In genomic region chr6:131182991-131183425, GRCh38 we compare ENCODE assay signal across 1 cellular context.
TF ChIP-seq lines count a peak whose summit lies in the region.

No MANE protein-coding gene starts in this region.

TF ChIP-seq in endothelial cell of umbilical vein, 7 proteins besides CTCF, POLR2A, EP300 and RAD21:
- TF ChIP-seq MYC (IDR thresholded peaks at IDR 0.05; ENCODE audit: low read depth, low read length) (no peak), MAX (IDR thresholded peaks at IDR 0.05; ENCODE audit: insufficient read depth, insufficient read length) (no peak), EZH2 (IDR thresholded peaks at IDR 0.05; ENCODE audit: borderline replicate concordance, low read depth, low read length, severe bottlenecking) (no peak), FOS (IDR thresholded peaks at IDR 0.05; ENCODE audit: borderline replicate concordance, insufficient read depth, low read length) (no peak)
